Comparison of ENCODE assay signal across 10 cellular contexts in genomic region chr12:106084048-106084671, GRCh38. TPM values are rescaled to one million over a fixed set of nuclear protein-coding genes. Genes with fewer than 3 reads are reported as not detected.
DNase-seq lines count a peak whose midpoint lies in the region; ATAC-seq and TF ChIP-seq lines count a peak whose summit lies in the region.
"Had no signal": no experiment of that assay in that cellular context is flagged by ENCODE, and none has a peak within 500 bp of the region (broad histone marks: within the 10 kb centered on the region; RNA-seq: fewer than 3 reads in every experiment).

No MANE protein-coding gene starts in this region.

- no peaks in the 10 kb centered on the region for H3K36me3 Mint-ChIP-seq in activated naive CD8-positive, alpha-beta T cell treated with anti-CD3 and anti-CD28 coated beads for 36 hours

- H3K4me1 ChIP-seq in SJCRH30 (peaks cover 42% of the 10 kb centered on the region), parathyroid adenoma (peaks cover 8% of the 10 kb centered on the region)

- H3K27ac ChIP-seq in SJCRH30 (peak overlapping the region; percentile 86), parathyroid adenoma (peak overlapping the region; percentile 9)

- H3K4me3 ChIP-seq in SJCRH30 (peak overlapping the region; percentile 42), fibroblast of mammary gland (ENCODE audit: control insufficient read depth, low read depth, low read length) (no peak overlapping the region), parathyroid adenoma (ENCODE audit: low read depth, low read length) (no peak overlapping the region)

- H3K4me3 Mint-ChIP-seq in activated naive CD8-positive, alpha-beta T cell treated with anti-CD3 and anti-CD28 coated beads for 36 hours = no peak overlapping the region
- H3K4me3 Mint-ChIP-seq: T-helper 17 cell had no signal

- no peak overlapping the region for H3K9ac ChIP-seq in parathyroid adenoma

- H3K27me3 ChIP-seq in SJCRH30 (no peaks in the 10 kb centered on the region), parathyroid adenoma (ENCODE audit: control insufficient read depth, insufficient read depth, low read length) (no peaks in the 10 kb centered on the region)

- no peak overlapping the region for H2AFZ ChIP-seq in parathyroid adenoma

- TF ChIP-seq CTCF in fibroblast of mammary gland (conservative IDR thresholded peaks at IDR 0.05; ENCODE audit: control insufficient read depth, insufficient read depth, low read depth, low read length) (no peak), parathyroid adenoma (IDR thresholded peaks at IDR 0.05) (no peak)

- peaks cover 30% of the 10 kb centered on the region for H3K27me3 Mint-ChIP-seq in activated naive CD8-positive, alpha-beta T cell treated with anti-CD3 and anti-CD28 coated beads for 36 hours

- H3K79me2 ChIP-seq in parathyroid adenoma = peaks cover 14% of the 10 kb centered on the region

- H3K4me1 Mint-ChIP-seq in activated naive CD8-positive, alpha-beta T cell treated with anti-CD3 and anti-CD28 coated beads for 36 hours = no peaks in the 10 kb centered on the region
- H3K4me1 Mint-ChIP-seq: T-helper 17 cell had no signal

- DNase-seq in ELF-1 (ENCODE audit: low read depth, low spot score) (peak; percentile 90), SJCRH30 (peak; percentile 82 to 84), fibroblast of mammary gland (ENCODE audit: low read depth) (peak; percentile 44)
- no peak for DNase-seq in activated naive CD8-positive, alpha-beta T cell treated with anti-CD3 and anti-CD28 coated beads for 36 hours
- DNase-seq: NCI-H1092 treated with DMSO at 0.1 percent for 48 hours, T-helper 17 cell had no signal

- H3K9me3 Mint-ChIP-seq in activated naive CD8-positive, alpha-beta T cell treated with anti-CD3 and anti-CD28 coated beads for 36 hours = no peaks in the 10 kb centered on the region

- no peak for ATAC-seq in HG02870 (IDR thresholded peaks at IDR 0.05; ENCODE audit: unreplicated experiment)
- no peak for ATAC-seq in GM18861 (IDR thresholded peaks at IDR 0.05; ENCODE audit: unreplicated experiment)
- ATAC-seq in GM19397 (IDR thresholded peaks at IDR 0.05; ENCODE audit: unreplicated experiment) = no peak
- ATAC-seq: T-helper 17 cell had no signal

- H3K27ac Mint-ChIP-seq in activated naive CD8-positive, alpha-beta T cell treated with anti-CD3 and anti-CD28 coated beads for 36 hours = no peak overlapping the region
- H3K27ac Mint-ChIP-seq: T-helper 17 cell had no signal

- no peak overlapping the region for H3K4me2 ChIP-seq in parathyroid adenoma (ENCODE audit: low read length)

- H3K36me3 ChIP-seq in SJCRH30 = no peaks in the 10 kb centered on the region
- no peaks in the 10 kb centered on the region for H3K36me3 ChIP-seq in parathyroid adenoma (ENCODE audit: control insufficient read depth, insufficient read depth, low read length)

- H3K9me3 ChIP-seq in SJCRH30 (replicated peaks) (no peaks in the 10 kb centered on the region), parathyroid adenoma (ENCODE audit: control insufficient read depth, low read length) (no peaks in the 10 kb centered on the region)

RNA-seq across cellular contexts. Expression of gene NUAK1, which starts 54.6 kb away (rescaled TPM):
- total RNA-seq in SJCRH30 (2014; rRNA removed; shearing (Covaris generic)) = 4.0 and 4.4 TPM in 2 replicates
- total RNA-seq in activated naive CD8-positive, alpha-beta T cell treated with anti-CD3 and anti-CD28 coated beads for 36 hours = not detected
